ENCODE assay signal across 16 cellular contexts in the genomic region with DNA sequence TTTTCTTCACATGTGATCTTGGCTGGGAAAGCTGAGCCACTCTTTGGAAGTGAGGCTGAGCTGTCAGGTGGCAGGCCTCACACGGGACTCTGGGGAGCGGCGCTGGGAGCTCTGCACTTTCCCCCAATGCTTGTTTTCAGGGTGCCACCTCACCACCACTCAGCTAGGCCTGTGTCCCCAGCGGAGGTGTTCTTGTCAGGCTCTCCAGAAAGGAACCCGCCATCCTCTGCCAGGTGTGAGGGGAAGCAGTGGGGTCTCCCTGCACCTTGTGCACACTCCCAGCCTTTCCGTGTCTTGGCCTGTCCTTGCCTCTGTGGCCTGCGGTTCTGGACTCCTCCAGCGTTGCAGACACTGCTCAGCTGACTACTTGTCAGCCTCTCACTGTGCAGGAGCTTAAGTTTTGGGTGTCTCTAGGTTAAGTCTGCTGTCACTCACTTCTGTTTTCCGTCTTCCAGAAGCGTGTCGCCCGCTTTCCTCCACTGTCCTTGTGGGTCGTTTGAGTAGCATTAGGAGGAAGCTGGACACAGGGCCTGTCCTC. TPM values are rescaled to one million over a fixed set of nuclear protein-coding genes. Genes with fewer than 3 reads are reported as not detected.
DNase-seq lines count a peak whose midpoint lies in the region; ATAC-seq and TF ChIP-seq lines count a peak whose summit lies in the region.
"Had no signal": no experiment of that assay in that cellular context is flagged by ENCODE, and none has a peak within 500 bp of the region (broad histone marks: within the 10 kb centered on the region; RNA-seq: fewer than 3 reads in every experiment).

No MANE protein-coding gene starts in this region.

- H2BK15ac ChIP-seq in neuronal stem cell (ENCODE audit: low read length), result no peak overlapping the region

- H3K9me3 Mint-ChIP-seq in GM23338, result no peaks in the 10 kb centered on the region
- H3K9me3 Mint-ChIP-seq in activated T-cell treated with anti-CD3 and anti-CD28 coated beads, Interleukin-2, amount 50 U/mL, for 4 hours, result no peaks in the 10 kb centered on the region
- H3K9me3 Mint-ChIP-seq: CD8-positive, alpha-beta memory T cell had no signal

- no peak overlapping the region for H3K27ac Mint-ChIP-seq in GM23338

- H3K4me3 Mint-ChIP-seq in GM23338, result no peak overlapping the region
- no peak overlapping the region for H3K4me3 Mint-ChIP-seq in activated T-cell treated with anti-CD3 and anti-CD28 coated beads, Interleukin-2, amount 50 U/mL, for 4 hours

- H2BK120ac ChIP-seq in neuronal stem cell (ENCODE audit: low read depth, low read length), result no peak overlapping the region

- no peak overlapping the region for H3K18ac ChIP-seq in neuronal stem cell (ENCODE audit: low read length)

- H3K4me1 ChIP-seq in BLaER1, result peaks cover 86% of the 10 kb centered on the region
- H3K4me1 ChIP-seq in GM23338 (ENCODE audit: insufficient read depth), result no peaks in the 10 kb centered on the region
- no peaks in the 10 kb centered on the region for H3K4me1 ChIP-seq in neuronal stem cell (ENCODE audit: control insufficient read depth in 2 of 2, insufficient read depth in 1 of 2, low read depth in 1 of 2, low read length in 2 of 2)

- H3F3A ChIP-seq in GM23338 (replicated peaks; ENCODE audit: low read depth), result 0 out of 2 replicates have a peak, but pooled peaks cover 6% of the 10 kb centered on the region

- peaks cover 13% of the 10 kb centered on the region for H3K9me3 ChIP-seq in BLaER1
- peaks cover 2 to 7% of the 10 kb centered on the region in 2 donors for H3K9me3 ChIP-seq in neuronal stem cell (replicated peaks in 1 of 2; ENCODE audit: control insufficient read depth in 2 of 2, insufficient read depth in 1 of 2, low read depth in 1 of 2, low read length in 2 of 2)

- peak overlapping the region; percentile 61 for H3K9ac ChIP-seq in BLaER1
- no peak overlapping the region for H3K9ac ChIP-seq in neuronal stem cell (ENCODE audit: low read depth, low read length, poor library complexity)

- H3K4me3 ChIP-seq in BLaER1 (no peak overlapping the region), GM23338 (no peak overlapping the region), coronary artery (no peak overlapping the region), neuronal stem cell (ENCODE audit: low read length in 2 of 2) (no peak overlapping the region)

- no peak overlapping the region for H3K4ac ChIP-seq in neuronal stem cell (ENCODE audit: low read length)

- TF ChIP-seq CTCF in GM23338 (conservative IDR thresholded peaks at IDR 0.05; ENCODE audit: low read depth in 2 of 2), result no peak
- no peak for TF ChIP-seq CTCF in coronary artery (IDR thresholded peaks at IDR 0.05)

- no peaks in the 10 kb centered on the region for H3K27me3 ChIP-seq in BLaER1
- no peaks in the 10 kb centered on the region for H3K27me3 ChIP-seq in GM23338 (ENCODE audit: insufficient read depth)
- no peaks in the 10 kb centered on the region for H3K27me3 ChIP-seq in neuronal stem cell (ENCODE audit: control insufficient read depth in 3 of 3, insufficient read depth in 3 of 3, low read depth in 1 of 3, low read length in 3 of 3)

- peak overlapping the region; percentile 51; the same call in 1 of the 2 replicates for H3K27ac ChIP-seq in BLaER1
- peak overlapping the region; percentile 9; the same call in 1 of the 2 replicates for H3K27ac ChIP-seq in GM23338 (ENCODE audit: low read depth)
- no peak overlapping the region for H3K27ac ChIP-seq in coronary artery
- no peak overlapping the region for H3K27ac ChIP-seq in neuronal stem cell (replicated peaks; ENCODE audit: low read length)

- no peak overlapping the region for H4K91ac ChIP-seq in neuronal stem cell (ENCODE audit: low read depth, low read length, poor library complexity)

- no peaks in the 10 kb centered on the region for H4K20me1 ChIP-seq in BLaER1
- no peaks in the 10 kb centered on the region for H4K20me1 ChIP-seq in GM23338 (replicated peaks; ENCODE audit: insufficient read depth)

- H3K36me3 Mint-ChIP-seq in GM23338 (ENCODE audit: low read depth), result no peaks in the 10 kb centered on the region; the same call in 2 of the 3 replicates
- peaks cover 14% of the 10 kb centered on the region for H3K36me3 Mint-ChIP-seq in activated T-cell treated with anti-CD3 and anti-CD28 coated beads, Interleukin-2, amount 50 U/mL, for 4 hours (ENCODE audit: insufficient read depth)

- no CpG with 5 or more reads among the region's 13 CpGs for WGBS in neuronal stem cell (ENCODE audit: extremely low coverage in 2 of 2, insufficient read length in 2 of 2, insufficient replicate concordance in 1 of 2), 2 donors

- no peak overlapping the region for H3K23ac ChIP-seq in neuronal stem cell (ENCODE audit: low read depth, low read length, poor library complexity)

- ATAC-seq in GM23338, result no peak
- no peak for ATAC-seq in activated T-cell treated with anti-CD3 and anti-CD28 coated beads, Interleukin-2, amount 50 U/mL, for 4 hours

- H3K4me2 ChIP-seq in BLaER1 (peak overlapping the region; percentile 76), GM23338 (no peak overlapping the region), neuronal stem cell (ENCODE audit: insufficient read depth, low read length, poor library complexity, severe bottlenecking) (no peak overlapping the region)

- H2AFZ ChIP-seq in GM23338, result no peak overlapping the region
- no peak overlapping the region for H2AFZ ChIP-seq in neuronal stem cell (ENCODE audit: low read length)

- H2BK12ac ChIP-seq in neuronal stem cell (ENCODE audit: low read length), result no peak overlapping the region

- H4K8ac ChIP-seq in neuronal stem cell (ENCODE audit: low read depth, low read length), result no peak overlapping the region

- H3K4me1 Mint-ChIP-seq in GM23338, result peaks cover 16% of the 10 kb centered on the region
- peaks cover 27% of the 10 kb centered on the region for H3K4me1 Mint-ChIP-seq in activated T-cell treated with anti-CD3 and anti-CD28 coated beads, Interleukin-2, amount 50 U/mL, for 4 hours (ENCODE audit: low read depth)

- no peaks in the 10 kb centered on the region for H3K79me1 ChIP-seq in neuronal stem cell (ENCODE audit: low read depth, low read length)

- no peak overlapping the region for H2BK5ac ChIP-seq in neuronal stem cell (ENCODE audit: low read length)

- H3K9me2 ChIP-seq in GM23338 (ENCODE audit: insufficient read depth), result no peaks in the 10 kb centered on the region

- H3K79me2 ChIP-seq in GM23338 (replicated peaks; ENCODE audit: insufficient read depth), result no peaks in the 10 kb centered on the region

- no peak for DNase-seq in GM23338 (ENCODE audit: low spot score)
- DNase-seq in coronary artery (ENCODE audit: low spot score), result peak; percentile 47
- no peak for DNase-seq in neuronal stem cell (ENCODE audit: low spot score)
- DNase-seq in activated T-cell treated with anti-CD3 and anti-CD28 coated beads, Interleukin-2, amount 50 U/mL, for 4 hours, result no peak
- DNase-seq in NCI-H82 treated with DMSO at 0.1 percent for 48 hours (lab: John Stamatoyannopoulos, UW; ENCODE audit: unreplicated experiment), result no peak
- no peak for DNase-seq in 8988T
- no peak for DNase-seq in HUDEP-2 (lab: John Stamatoyannopoulos, UW; ENCODE audit: unreplicated experiment in 76 of 76)
- DNase-seq: CD8-positive, alpha-beta memory T cell; Kasumi-1; NCI-H1694; NCI-H2081; NCI-H2171; NCI-H526; OCI-M1; SHP77 had no signal

- no peak overlapping the region for H2AK5ac ChIP-seq in neuronal stem cell (ENCODE audit: low read depth, low read length)

- peaks cover 10% of the 10 kb centered on the region for H3K27me3 Mint-ChIP-seq in GM23338 (ENCODE audit: insufficient read depth, low read depth, poor library complexity)
- H3K27me3 Mint-ChIP-seq in activated T-cell treated with anti-CD3 and anti-CD28 coated beads, Interleukin-2, amount 50 U/mL, for 4 hours (ENCODE audit: low read depth), result no peaks in the 10 kb centered on the region
- H3K27me3 Mint-ChIP-seq: CD8-positive, alpha-beta memory T cell had no signal

- H3K14ac ChIP-seq in neuronal stem cell (ENCODE audit: low read length), result peak overlapping the region; percentile 65

- H3K36me3 ChIP-seq in BLaER1 (0 out of 2 replicates have a peak, but pooled peaks cover 7% of the 10 kb centered on the region), GM23338 (ENCODE audit: insufficient read depth) (no peaks in the 10 kb centered on the region), neuronal stem cell (replicated peaks in 1 of 2; ENCODE audit: control insufficient read depth in 2 of 2, insufficient read depth in 2 of 2, low read length in 2 of 2) (peaks cover 6 to 15% of the 10 kb centered on the region in 2 donors)

TF ChIP-seq in GM23338, 12 proteins besides CTCF, POLR2A, EP300 and RAD21 (continues in another document):
- TF ChIP-seq POLR2AphosphoS5 (IDR thresholded peaks at IDR 0.05; ENCODE audit: low read depth) (no peak), STAT1 (IDR thresholded peaks at IDR 0.05; ENCODE audit: unreplicated experiment) (no peak), NANOG (IDR thresholded peaks at IDR 0.05; ENCODE audit: borderline replicate concordance) (no peak), EZH2 (IDR thresholded peaks at IDR 0.05; ENCODE audit: low read depth, unreplicated experiment) (no peak)
- TF ChIP-seq, protein P1, sequence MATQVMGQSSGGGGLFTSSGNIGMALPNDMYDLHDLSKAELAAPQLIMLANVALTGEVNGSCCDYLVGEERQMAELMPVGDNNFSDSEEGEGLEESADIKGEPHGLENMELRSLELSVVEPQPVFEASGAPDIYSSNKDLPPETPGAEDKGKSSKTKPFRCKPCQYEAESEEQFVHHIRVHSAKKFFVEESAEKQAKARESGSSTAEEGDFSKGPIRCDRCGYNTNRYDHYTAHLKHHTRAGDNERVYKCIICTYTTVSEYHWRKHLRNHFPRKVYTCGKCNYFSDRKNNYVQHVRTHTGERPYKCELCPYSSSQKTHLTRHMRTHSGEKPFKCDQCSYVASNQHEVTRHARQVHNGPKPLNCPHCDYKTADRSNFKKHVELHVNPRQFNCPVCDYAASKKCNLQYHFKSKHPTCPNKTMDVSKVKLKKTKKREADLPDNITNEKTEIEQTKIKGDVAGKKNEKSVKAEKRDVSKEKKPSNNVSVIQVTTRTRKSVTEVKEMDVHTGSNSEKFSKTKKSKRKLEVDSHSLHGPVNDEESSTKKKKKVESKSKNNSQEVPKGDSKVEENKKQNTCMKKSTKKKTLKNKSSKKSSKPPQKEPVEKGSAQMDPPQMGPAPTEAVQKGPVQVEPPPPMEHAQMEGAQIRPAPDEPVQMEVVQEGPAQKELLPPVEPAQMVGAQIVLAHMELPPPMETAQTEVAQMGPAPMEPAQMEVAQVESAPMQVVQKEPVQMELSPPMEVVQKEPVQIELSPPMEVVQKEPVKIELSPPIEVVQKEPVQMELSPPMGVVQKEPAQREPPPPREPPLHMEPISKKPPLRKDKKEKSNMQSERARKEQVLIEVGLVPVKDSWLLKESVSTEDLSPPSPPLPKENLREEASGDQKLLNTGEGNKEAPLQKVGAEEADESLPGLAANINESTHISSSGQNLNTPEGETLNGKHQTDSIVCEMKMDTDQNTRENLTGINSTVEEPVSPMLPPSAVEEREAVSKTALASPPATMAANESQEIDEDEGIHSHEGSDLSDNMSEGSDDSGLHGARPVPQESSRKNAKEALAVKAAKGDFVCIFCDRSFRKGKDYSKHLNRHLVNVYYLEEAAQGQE (IDR thresholded peaks at IDR 0.05; ENCODE audit: unreplicated experiment), result no peak

RNA-seq across cellular contexts. Expression of a gene that starts 51.9 kb away (rescaled TPM):
- total RNA-seq in GM23338 (2014; rRNA removed; shearing (Covaris generic)), result 0.24 and 1.1 TPM in 2 replicates
- polyA plus RNA-seq in GM23338 (2016; fragmentation: Nextera tagmentation; extraction: Ambion mirVana), result 0.61 and 1.0 TPM in 2 replicates
- 3.7 TPM for polyA plus RNA-seq in neuronal stem cell (2013, experiment 1 of 2)
- 3.4 TPM for polyA plus RNA-seq in neuronal stem cell (2013, experiment 2 of 2)
- total RNA-seq in activated T-cell treated with anti-CD3 and anti-CD28 coated beads, Interleukin-2, amount 50 U/mL, for 4 hours, result 1 to 10 TPM; 2.9 to 4.1 (median 3.9) TPM

Comparison
In these comparisons a context has a peak if more than half of its experiments do, and no peak if none do; other contexts are left out.
1. H3K27ac ChIP-seq: peak in BLaER1 (single experiment) and GM23338 (single experiment); none in coronary artery (0 of 2) and neuronal stem cell (single experiment).